ENCODE assay signal across 1 cellular context in the genomic region with DNA sequence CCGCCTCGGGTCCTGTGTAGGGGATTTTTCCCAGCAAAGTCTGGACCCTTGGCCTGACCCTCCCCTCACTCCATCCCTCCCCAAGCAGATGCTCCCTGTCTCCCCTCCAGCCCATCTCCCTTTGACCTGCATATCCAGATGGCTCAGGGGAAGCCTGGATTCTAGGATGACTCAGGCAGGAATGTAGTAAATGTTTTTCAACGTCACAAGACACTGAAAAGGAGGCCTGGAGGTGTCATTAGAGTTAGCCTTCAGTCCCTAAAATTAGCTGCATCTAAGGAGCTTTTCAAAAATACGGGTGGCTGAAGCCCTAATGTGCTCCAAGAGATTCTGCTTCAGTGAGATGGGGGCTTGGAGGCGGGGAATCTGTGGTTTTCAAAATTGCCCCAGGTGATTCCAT.
TF ChIP-seq lines count a peak whose summit lies in the region.

No MANE protein-coding gene starts in this region.

TF ChIP-seq in IMR-90, 13 proteins besides CTCF, POLR2A, EP300 and RAD21:
- no peak for TF ChIP-seq SMC3 (IDR thresholded peaks at IDR 0.05; ENCODE audit: low read depth, low read length)
- no peak for TF ChIP-seq MAFK (IDR thresholded peaks at IDR 0.05; ENCODE audit: low read depth, low read length)
- TF ChIP-seq, protein P1, sequence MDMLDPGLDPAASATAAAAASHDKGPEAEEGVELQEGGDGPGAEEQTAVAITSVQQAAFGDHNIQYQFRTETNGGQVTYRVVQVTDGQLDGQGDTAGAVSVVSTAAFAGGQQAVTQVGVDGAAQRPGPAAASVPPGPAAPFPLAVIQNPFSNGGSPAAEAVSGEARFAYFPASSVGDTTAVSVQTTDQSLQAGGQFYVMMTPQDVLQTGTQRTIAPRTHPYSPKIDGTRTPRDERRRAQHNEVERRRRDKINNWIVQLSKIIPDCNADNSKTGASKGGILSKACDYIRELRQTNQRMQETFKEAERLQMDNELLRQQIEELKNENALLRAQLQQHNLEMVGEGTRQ (IDR thresholded peaks at IDR 0.05; ENCODE audit: low read depth, low read length), result no peak
- TF ChIP-seq, protein P2, sequence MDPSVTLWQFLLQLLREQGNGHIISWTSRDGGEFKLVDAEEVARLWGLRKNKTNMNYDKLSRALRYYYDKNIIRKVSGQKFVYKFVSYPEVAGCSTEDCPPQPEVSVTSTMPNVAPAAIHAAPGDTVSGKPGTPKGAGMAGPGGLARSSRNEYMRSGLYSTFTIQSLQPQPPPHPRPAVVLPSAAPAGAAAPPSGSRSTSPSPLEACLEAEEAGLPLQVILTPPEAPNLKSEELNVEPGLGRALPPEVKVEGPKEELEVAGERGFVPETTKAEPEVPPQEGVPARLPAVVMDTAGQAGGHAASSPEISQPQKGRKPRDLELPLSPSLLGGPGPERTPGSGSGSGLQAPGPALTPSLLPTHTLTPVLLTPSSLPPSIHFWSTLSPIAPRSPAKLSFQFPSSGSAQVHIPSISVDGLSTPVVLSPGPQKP (IDR thresholded peaks at IDR 0.05; ENCODE audit: borderline replicate concordance, low read depth, low read length), result no peak
- TF ChIP-seq FOS (IDR thresholded peaks at IDR 0.05; ENCODE audit: low read depth, low read length), result no peak
- TF ChIP-seq NFE2L2 (IDR thresholded peaks at IDR 0.05; ENCODE audit: low read depth, low read length), result no peak
- TF ChIP-seq MXI1 (IDR thresholded peaks at IDR 0.05; ENCODE audit: borderline replicate concordance, low read depth, low read length), result no peak
- TF ChIP-seq RFX5 (IDR thresholded peaks at IDR 0.05; ENCODE audit: low read depth, low read length), result no peak
- TF ChIP-seq RCOR1 (IDR thresholded peaks at IDR 0.05; ENCODE audit: insufficient replicate concordance, low read length), result no peak
- no peak for TF ChIP-seq MAZ (IDR thresholded peaks at IDR 0.05; ENCODE audit: borderline replicate concordance, low read depth, low read length)
